Comparison of ENCODE assay signal across 1 cellular context in genomic region chr2:215528555-215528954, GRCh38.
A peak's percentile ranks its signal among the peaks of the same experiment; 100 is the strongest.
TF ChIP-seq lines count a peak whose summit lies in the region.

No MANE protein-coding gene starts in this region.

TF ChIP-seq in SK-N-SH, 30 proteins besides CTCF, POLR2A, EP300 and RAD21 (continued from another document):
- TF ChIP-seq USF1 (IDR thresholded peaks at IDR 0.05; ENCODE audit: borderline replicate concordance, low read depth), result no peak
- TF ChIP-seq REST (IDR thresholded peaks at IDR 0.05; ENCODE audit: low read depth, low read length), result peak; percentile 60; the same call in 1 of the 2 replicates
- no peak; the same call in 1 of the 2 replicates for TF ChIP-seq FOXM1 (IDR thresholded peaks at IDR 0.05; ENCODE audit: low read depth)
- peak; percentile 65; the same call in 1 of the 2 replicates for TF ChIP-seq PBX3 (IDR thresholded peaks at IDR 0.05)
- TF ChIP-seq ELF1 (IDR thresholded peaks at IDR 0.05), result peak; percentile 9; the same call in 1 of the 2 replicates
- no peak for TF ChIP-seq GABPA (IDR thresholded peaks at IDR 0.05; ENCODE audit: low read depth)
- no peak for TF ChIP-seq CHD2 (IDR thresholded peaks at IDR 0.05; ENCODE audit: low read length, partially characterized antibody)
- TF ChIP-seq SIN3A (IDR thresholded peaks at IDR 0.05; ENCODE audit: borderline replicate concordance, low read depth, low read length), result no peak
- TF ChIP-seq MAX (IDR thresholded peaks at IDR 0.05; ENCODE audit: low read depth), result 0 out of 2 replicates have a peak, but pooled peaks have one; percentile 17
